Comparison of ENCODE assay signal across 1 cellular context in the genomic region with DNA sequence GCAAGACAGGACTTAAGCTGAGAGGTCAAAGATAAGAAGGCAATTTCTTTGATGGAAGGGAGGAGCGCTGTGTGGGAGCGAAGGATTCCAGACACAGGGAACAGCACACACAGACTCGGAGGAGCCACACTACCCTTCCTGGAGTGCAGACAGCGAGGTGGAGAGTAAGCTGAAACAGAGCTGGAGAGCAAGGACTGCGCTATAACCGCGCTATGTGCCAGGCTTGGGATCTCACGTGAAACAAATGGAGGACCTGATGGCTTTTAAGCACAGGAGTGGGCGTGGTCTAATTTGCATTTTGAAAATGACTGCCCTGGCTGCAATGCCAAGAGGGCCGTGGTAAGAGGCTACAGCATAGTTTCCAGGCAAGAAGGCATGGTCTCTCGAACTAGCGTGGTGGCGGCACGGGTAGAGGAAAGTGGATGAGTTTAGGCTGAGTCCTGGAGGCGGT.
TF ChIP-seq lines count a peak whose summit lies in the region.

No MANE protein-coding gene starts in this region.

TF ChIP-seq in WTC11, 78 proteins besides CTCF, POLR2A, EP300 and RAD21 (continued from another document):
- TF ChIP-seq, protein P1, sequence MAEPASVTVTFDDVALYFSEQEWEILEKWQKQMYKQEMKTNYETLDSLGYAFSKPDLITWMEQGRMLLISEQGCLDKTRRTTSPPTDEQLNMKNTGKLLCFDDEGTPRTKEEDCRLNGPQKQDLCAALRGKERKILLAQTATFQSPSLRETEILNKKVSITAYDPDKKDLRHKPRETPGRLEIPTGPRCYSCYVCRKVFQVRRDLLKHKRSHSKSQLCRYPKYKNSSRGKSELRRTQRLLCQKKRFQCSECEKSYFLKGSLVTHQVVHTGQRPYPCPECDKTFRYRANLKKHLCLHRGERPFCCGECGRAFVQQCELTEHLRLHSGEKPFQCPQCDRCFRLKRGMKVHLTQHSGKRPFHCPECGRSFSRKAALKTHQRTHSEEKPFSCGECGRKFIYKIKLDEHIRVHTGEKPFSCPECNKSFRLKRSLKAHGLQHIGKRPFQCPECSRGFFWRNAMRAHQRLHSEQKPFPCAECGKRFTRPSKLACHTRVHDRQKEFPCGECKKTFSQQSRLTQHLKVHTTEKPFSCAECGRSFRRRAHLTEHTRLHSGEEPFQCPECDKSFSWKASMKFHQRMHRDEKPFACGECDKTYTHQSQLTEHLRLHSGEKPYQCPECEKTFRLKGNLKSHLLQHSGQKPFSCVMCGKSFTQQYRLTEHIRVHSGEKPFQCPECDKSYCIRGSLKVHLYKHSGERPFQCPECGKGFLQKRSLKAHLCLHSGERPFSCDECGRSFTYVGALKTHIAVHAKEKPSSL (CRISPR knock-in tag; conservative IDR thresholded peaks at IDR 0.05) = no peak
- TF ChIP-seq NFATC4 (CRISPR knock-in tag; IDR thresholded peaks at IDR 0.05) (no peak), CREB1 (CRISPR knock-in tag; IDR thresholded peaks at IDR 0.05) (no peak), GABPB1 (CRISPR knock-in tag; IDR thresholded peaks at IDR 0.05) (no peak)
- TF ChIP-seq, protein P2, sequence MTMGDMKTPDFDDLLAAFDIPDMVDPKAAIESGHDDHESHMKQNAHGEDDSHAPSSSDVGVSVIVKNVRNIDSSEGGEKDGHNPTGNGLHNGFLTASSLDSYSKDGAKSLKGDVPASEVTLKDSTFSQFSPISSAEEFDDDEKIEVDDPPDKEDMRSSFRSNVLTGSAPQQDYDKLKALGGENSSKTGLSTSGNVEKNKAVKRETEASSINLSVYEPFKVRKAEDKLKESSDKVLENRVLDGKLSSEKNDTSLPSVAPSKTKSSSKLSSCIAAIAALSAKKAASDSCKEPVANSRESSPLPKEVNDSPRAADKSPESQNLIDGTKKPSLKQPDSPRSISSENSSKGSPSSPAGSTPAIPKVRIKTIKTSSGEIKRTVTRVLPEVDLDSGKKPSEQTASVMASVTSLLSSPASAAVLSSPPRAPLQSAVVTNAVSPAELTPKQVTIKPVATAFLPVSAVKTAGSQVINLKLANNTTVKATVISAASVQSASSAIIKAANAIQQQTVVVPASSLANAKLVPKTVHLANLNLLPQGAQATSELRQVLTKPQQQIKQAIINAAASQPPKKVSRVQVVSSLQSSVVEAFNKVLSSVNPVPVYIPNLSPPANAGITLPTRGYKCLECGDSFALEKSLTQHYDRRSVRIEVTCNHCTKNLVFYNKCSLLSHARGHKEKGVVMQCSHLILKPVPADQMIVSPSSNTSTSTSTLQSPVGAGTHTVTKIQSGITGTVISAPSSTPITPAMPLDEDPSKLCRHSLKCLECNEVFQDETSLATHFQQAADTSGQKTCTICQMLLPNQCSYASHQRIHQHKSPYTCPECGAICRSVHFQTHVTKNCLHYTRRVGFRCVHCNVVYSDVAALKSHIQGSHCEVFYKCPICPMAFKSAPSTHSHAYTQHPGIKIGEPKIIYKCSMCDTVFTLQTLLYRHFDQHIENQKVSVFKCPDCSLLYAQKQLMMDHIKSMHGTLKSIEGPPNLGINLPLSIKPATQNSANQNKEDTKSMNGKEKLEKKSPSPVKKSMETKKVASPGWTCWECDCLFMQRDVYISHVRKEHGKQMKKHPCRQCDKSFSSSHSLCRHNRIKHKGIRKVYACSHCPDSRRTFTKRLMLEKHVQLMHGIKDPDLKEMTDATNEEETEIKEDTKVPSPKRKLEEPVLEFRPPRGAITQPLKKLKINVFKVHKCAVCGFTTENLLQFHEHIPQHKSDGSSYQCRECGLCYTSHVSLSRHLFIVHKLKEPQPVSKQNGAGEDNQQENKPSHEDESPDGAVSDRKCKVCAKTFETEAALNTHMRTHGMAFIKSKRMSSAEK (CRISPR knock-in tag; IDR thresholded peaks at IDR 0.05; ENCODE audit: borderline replicate concordance) = no peak
- TF ChIP-seq, protein P3, sequence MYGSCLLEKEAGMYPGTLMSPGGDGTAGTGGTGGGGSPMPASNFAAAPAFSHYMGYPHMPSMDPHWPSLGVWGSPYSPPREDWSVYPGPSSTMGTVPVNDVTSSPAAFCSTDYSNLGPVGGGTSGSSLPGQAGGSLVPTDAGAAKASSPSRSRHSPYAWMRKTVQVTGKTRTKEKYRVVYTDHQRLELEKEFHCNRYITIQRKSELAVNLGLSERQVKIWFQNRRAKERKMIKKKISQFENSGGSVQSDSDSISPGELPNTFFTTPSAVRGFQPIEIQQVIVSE (CRISPR knock-in tag; IDR thresholded peaks at IDR 0.05; ENCODE audit: borderline replicate concordance) = no peak
- TF ChIP-seq, protein P4, sequence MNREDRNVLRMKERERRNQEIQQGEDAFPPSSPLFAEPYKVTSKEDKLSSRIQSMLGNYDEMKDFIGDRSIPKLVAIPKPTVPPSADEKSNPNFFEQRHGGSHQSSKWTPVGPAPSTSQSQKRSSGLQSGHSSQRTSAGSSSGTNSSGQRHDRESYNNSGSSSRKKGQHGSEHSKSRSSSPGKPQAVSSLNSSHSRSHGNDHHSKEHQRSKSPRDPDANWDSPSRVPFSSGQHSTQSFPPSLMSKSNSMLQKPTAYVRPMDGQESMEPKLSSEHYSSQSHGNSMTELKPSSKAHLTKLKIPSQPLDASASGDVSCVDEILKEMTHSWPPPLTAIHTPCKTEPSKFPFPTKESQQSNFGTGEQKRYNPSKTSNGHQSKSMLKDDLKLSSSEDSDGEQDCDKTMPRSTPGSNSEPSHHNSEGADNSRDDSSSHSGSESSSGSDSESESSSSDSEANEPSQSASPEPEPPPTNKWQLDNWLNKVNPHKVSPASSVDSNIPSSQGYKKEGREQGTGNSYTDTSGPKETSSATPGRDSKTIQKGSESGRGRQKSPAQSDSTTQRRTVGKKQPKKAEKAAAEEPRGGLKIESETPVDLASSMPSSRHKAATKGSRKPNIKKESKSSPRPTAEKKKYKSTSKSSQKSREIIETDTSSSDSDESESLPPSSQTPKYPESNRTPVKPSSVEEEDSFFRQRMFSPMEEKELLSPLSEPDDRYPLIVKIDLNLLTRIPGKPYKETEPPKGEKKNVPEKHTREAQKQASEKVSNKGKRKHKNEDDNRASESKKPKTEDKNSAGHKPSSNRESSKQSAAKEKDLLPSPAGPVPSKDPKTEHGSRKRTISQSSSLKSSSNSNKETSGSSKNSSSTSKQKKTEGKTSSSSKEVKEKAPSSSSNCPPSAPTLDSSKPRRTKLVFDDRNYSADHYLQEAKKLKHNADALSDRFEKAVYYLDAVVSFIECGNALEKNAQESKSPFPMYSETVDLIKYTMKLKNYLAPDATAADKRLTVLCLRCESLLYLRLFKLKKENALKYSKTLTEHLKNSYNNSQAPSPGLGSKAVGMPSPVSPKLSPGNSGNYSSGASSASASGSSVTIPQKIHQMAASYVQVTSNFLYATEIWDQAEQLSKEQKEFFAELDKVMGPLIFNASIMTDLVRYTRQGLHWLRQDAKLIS (CRISPR knock-in tag; IDR thresholded peaks at IDR 0.05; ENCODE audit: borderline replicate concordance) = no peak
- TF ChIP-seq, protein P5, sequence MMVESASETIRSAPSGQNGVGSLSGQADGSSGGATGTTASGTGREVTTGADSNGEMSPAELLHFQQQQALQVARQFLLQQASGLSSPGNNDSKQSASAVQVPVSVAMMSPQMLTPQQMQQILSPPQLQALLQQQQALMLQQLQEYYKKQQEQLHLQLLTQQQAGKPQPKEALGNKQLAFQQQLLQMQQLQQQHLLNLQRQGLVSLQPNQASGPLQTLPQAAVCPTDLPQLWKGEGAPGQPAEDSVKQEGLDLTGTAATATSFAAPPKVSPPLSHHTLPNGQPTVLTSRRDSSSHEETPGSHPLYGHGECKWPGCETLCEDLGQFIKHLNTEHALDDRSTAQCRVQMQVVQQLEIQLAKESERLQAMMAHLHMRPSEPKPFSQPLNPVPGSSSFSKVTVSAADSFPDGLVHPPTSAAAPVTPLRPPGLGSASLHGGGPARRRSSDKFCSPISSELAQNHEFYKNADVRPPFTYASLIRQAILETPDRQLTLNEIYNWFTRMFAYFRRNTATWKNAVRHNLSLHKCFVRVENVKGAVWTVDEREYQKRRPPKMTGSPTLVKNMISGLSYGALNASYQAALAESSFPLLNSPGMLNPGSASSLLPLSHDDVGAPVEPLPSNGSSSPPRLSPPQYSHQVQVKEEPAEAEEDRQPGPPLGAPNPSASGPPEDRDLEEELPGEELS (CRISPR knock-in tag; IDR thresholded peaks at IDR 0.05) = no peak
- TF ChIP-seq, protein P6, sequence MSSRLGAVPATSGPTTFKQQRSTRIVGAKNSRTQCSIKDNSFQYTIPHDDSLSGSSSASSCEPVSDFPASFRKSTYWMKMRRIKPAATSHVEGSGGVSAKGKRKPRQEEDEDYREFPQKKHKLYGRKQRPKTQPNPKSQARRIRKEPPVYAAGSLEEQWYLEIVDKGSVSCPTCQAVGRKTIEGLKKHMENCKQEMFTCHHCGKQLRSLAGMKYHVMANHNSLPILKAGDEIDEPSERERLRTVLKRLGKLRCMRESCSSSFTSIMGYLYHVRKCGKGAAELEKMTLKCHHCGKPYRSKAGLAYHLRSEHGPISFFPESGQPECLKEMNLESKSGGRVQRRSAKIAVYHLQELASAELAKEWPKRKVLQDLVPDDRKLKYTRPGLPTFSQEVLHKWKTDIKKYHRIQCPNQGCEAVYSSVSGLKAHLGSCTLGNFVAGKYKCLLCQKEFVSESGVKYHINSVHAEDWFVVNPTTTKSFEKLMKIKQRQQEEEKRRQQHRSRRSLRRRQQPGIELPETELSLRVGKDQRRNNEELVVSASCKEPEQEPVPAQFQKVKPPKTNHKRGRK (CRISPR knock-in tag; IDR thresholded peaks at IDR 0.05; ENCODE audit: borderline replicate concordance) = no peak
